In genomic region chr11:120037111-120037510, GRCh38 we compare ENCODE assay signal across 17 cellular contexts.
DNase-seq lines count a peak whose midpoint lies in the region; ATAC-seq and TF ChIP-seq lines count a peak whose summit lies in the region.
"Had no signal": no experiment of that assay in that cellular context is flagged by ENCODE, and none has a peak within 500 bp of the region (broad histone marks: within the 10 kb centered on the region; RNA-seq: fewer than 3 reads in every experiment).

No MANE protein-coding gene starts in this region.

- no peaks in the 10 kb centered on the region for H3K4me1 Mint-ChIP-seq in osteocyte (ENCODE audit: unreplicated experiment)
- H3K4me1 Mint-ChIP-seq: CD4-positive, alpha-beta memory T cell had no signal

- peak; percentile 24 for DNase-seq in RWPE2 (ENCODE audit: low spot score)
- DNase-seq in ecto neural progenitor cell (ENCODE audit: low spot score), result peak; percentile 11
- peak; percentile 59 for DNase-seq in osteocyte (ENCODE audit: extremely low spot score, unreplicated experiment)
- DNase-seq in ureter (ENCODE audit: low spot score), result peak; percentile 22
- no peak for DNase-seq in OCI-M2 (lab: John Stamatoyannopoulos, UW; ENCODE audit: unreplicated experiment)
- no peak for DNase-seq in MM.1S
- DNase-seq: C1 segment of cervical spinal cord; Calu3; CD4-positive, alpha-beta memory T cell; COR-L47; DMS53; DMS79 treated with DMSO at 0.1 percent for 48 hours; GF-D8; GOT3; HFFc6 had no signal

- no peak overlapping the region for H3K27ac Mint-ChIP-seq in osteocyte (ENCODE audit: unreplicated experiment)
- H3K27ac Mint-ChIP-seq: CD4-positive, alpha-beta memory T cell; HFFc6 had no signal

- peaks cover 5% of the 10 kb centered on the region for H3K9me3 Mint-ChIP-seq in osteocyte (ENCODE audit: unreplicated experiment)

- H3K9me2 ChIP-seq in MM.1S (replicated peaks; ENCODE audit: insufficient read depth, low read length), result no peaks in the 10 kb centered on the region

- H3K36me3 Mint-ChIP-seq in osteocyte (ENCODE audit: unreplicated experiment), result no peaks in the 10 kb centered on the region
- H3K36me3 Mint-ChIP-seq: CD4-positive, alpha-beta memory T cell had no signal

- H3K4me3 ChIP-seq in RWPE2 (ENCODE audit: severe bottlenecking), result no peak overlapping the region
- no peak overlapping the region for H3K4me3 ChIP-seq in MM.1S (ENCODE audit: low read length)
- H3K4me3 ChIP-seq: HAP-1 had no signal

- no peaks in the 10 kb centered on the region for H3K79me2 ChIP-seq in MM.1S (ENCODE audit: low read length)

- no peak for TF ChIP-seq CTCF in RWPE2 (IDR thresholded peaks at IDR 0.05; ENCODE audit: poor library complexity, severe bottlenecking)
- TF ChIP-seq CTCF in osteocyte (IDR thresholded peaks at IDR 0.05), result no peak
- no peak for TF ChIP-seq CTCF in MM.1S (IDR thresholded peaks at IDR 0.05; ENCODE audit: low read length)

- no peak overlapping the region for H3K27ac ChIP-seq in RWPE2 (ENCODE audit: poor library complexity, severe bottlenecking)
- H3K27ac ChIP-seq in MM.1S (ENCODE audit: low read length), result no peak overlapping the region

- no peak overlapping the region for H3K4me2 ChIP-seq in MM.1S (ENCODE audit: low read depth, low read length)

- H3K27me3 Mint-ChIP-seq in osteocyte (ENCODE audit: unreplicated experiment), result peaks cover 17% of the 10 kb centered on the region

- no peaks in the 10 kb centered on the region for H3F3A ChIP-seq in MM.1S (ENCODE audit: insufficient read depth, low read length)

- no peak overlapping the region for H2AFZ ChIP-seq in MM.1S (ENCODE audit: low read length)

- no peak overlapping the region for H3K9ac ChIP-seq in MM.1S (ENCODE audit: low read length)

- no peak for ATAC-seq in RWPE2 (ENCODE audit: low read depth)
- ATAC-seq in GM21619 (IDR thresholded peaks at IDR 0.05; ENCODE audit: unreplicated experiment), result no peak

- no peaks in the 10 kb centered on the region for H4K20me1 ChIP-seq in MM.1S (ENCODE audit: insufficient read depth, low read length)

- H3K9me3 ChIP-seq in RWPE2 (ENCODE audit: severe bottlenecking), result no peaks in the 10 kb centered on the region
- H3K9me3 ChIP-seq in MM.1S (replicated peaks; ENCODE audit: insufficient read depth, low read length), result no peaks in the 10 kb centered on the region

- H3K36me3 ChIP-seq in RWPE2 (ENCODE audit: low read depth) (no peaks in the 10 kb centered on the region), MM.1S (replicated peaks; ENCODE audit: insufficient read depth, low read length) (no peaks in the 10 kb centered on the region)
- H3K36me3 ChIP-seq: HAP-1 had no signal

- H3K4me1 ChIP-seq in RWPE2 (ENCODE audit: insufficient read depth, poor library complexity, severe bottlenecking) (no peaks in the 10 kb centered on the region), MM.1S (ENCODE audit: low read length) (no peaks in the 10 kb centered on the region)
- H3K4me1 ChIP-seq: HAP-1 had no signal

- no peak overlapping the region for H3K4me3 Mint-ChIP-seq in osteocyte (ENCODE audit: unreplicated experiment)
- H3K4me3 Mint-ChIP-seq: CD4-positive, alpha-beta memory T cell; HFFc6 had no signal

- H3K27me3 ChIP-seq in RWPE2 (ENCODE audit: insufficient read depth, poor library complexity, severe bottlenecking), result no peaks in the 10 kb centered on the region
- H3K27me3 ChIP-seq in MM.1S (replicated peaks; ENCODE audit: insufficient read depth, low read length), result peaks cover 24% of the 10 kb centered on the region

Comparison
In these comparisons a context has a peak if more than half of its experiments do, and no peak if none do; other contexts are left out.
1. DNase-seq: peak in RWPE2 (single experiment), ecto neural progenitor cell (single experiment), osteocyte (single experiment) and ureter (single experiment); none in OCI-M2 (single experiment) and MM.1S (single experiment).